ENCODE assay signal across 9 cellular contexts in the genomic region with DNA sequence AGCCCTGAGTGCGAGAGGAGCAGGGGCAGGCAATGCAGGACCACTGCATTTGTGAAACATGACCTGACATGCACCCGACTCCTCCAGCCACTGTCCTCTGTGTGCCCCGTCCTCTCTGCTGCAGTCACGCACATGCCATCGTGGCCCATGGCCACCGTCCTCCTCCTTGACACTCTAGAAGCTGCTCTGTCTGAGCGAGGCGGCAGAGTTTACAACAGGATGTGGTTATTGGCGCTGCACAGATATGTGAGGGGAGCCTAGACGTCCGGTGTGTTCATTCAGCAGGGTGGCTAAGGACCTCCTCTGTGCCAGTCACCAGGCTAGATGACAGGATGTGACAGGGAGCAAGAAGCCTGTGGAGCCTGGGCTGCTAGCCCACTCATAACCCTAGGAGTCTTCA.
DNase-seq lines count a peak whose midpoint lies in the region; ATAC-seq, FAIRE-seq and TF ChIP-seq lines count a peak whose summit lies in the region.
"Had no signal": no experiment of that assay in that cellular context is flagged by ENCODE, and none has a peak within 500 bp of the region (broad histone marks: within the 10 kb centered on the region; RNA-seq: fewer than 3 reads in every experiment).

No MANE protein-coding gene starts in this region.

- peaks cover 3% of the 10 kb centered on the region for H3K36me3 Mint-ChIP-seq in activated naive CD4-positive, alpha-beta T cell treated with anti-CD3 and anti-CD28 coated beads for 36 hours (ENCODE audit: low read depth)
- H3K36me3 Mint-ChIP-seq: brain had no signal

- H3K27me3 ChIP-seq in SJCRH30 (no peaks in the 10 kb centered on the region), pancreas (no peaks in the 10 kb centered on the region), uterus (no peaks in the 10 kb centered on the region)

- TF ChIP-seq POLR2A in uterus (IDR thresholded peaks at IDR 0.05), result no peak

- H3K4me1 ChIP-seq in SJCRH30 (peaks cover 14% of the 10 kb centered on the region), pancreas (no peaks in the 10 kb centered on the region), uterus (no peaks in the 10 kb centered on the region)

- no peak for FAIRE-seq in pancreas (lab: Jason Lieb, UNC)

- H3K27ac ChIP-seq in SJCRH30 (no peak overlapping the region), pancreas (no peak overlapping the region), uterus (no peak overlapping the region)

- DNase-seq in SJCRH30, result peak; percentile 54 to 61
- peak; percentile 94 for DNase-seq in activated naive CD4-positive, alpha-beta T cell treated with anti-CD3 and anti-CD28 coated beads for 36 hours
- DNase-seq in pancreas, result no peak
- no peak for DNase-seq in anterior cingulate cortex (lab: John Stamatoyannopoulos, UW)
- no peak for DNase-seq in uterus
- no peak for DNase-seq in DMS 273 treated with DMSO at 0.1 percent for 48 hours (lab: John Stamatoyannopoulos, UW)

- ATAC-seq in GM18858 (IDR thresholded peaks at IDR 0.05; ENCODE audit: unreplicated experiment) (peak; percentile 99), HG02870 (IDR thresholded peaks at IDR 0.05; ENCODE audit: unreplicated experiment) (peak; percentile 96), pancreas (peak in 3 of 4 donors; percentile 38 to 75 (median 50))

- H3K4me3 ChIP-seq in SJCRH30 (no peak overlapping the region), pancreas (no peak overlapping the region), uterus (no peak overlapping the region)

- H3K4me3 Mint-ChIP-seq in activated naive CD4-positive, alpha-beta T cell treated with anti-CD3 and anti-CD28 coated beads for 36 hours, result peak overlapping the region; percentile 77

- H3K36me3 ChIP-seq in SJCRH30 (no peaks in the 10 kb centered on the region), pancreas (no peaks in the 10 kb centered on the region), uterus (no peaks in the 10 kb centered on the region)

- H3K27ac Mint-ChIP-seq in activated naive CD4-positive, alpha-beta T cell treated with anti-CD3 and anti-CD28 coated beads for 36 hours, result peak overlapping the region; percentile 92

- peaks cover 51% of the 10 kb centered on the region for H3K4me1 Mint-ChIP-seq in activated naive CD4-positive, alpha-beta T cell treated with anti-CD3 and anti-CD28 coated beads for 36 hours (ENCODE audit: low read depth)

- TF ChIP-seq CTCF in pancreas (IDR thresholded peaks at IDR 0.05) (no peak), uterus (IDR thresholded peaks at IDR 0.05) (no peak)

- intact Hi-C loops in activated naive CD4-positive, alpha-beta T cell treated with anti-CD3 and anti-CD28 coated beads for 36 hours (cut with micrococcal nuclease), result loop anchor here (1.0 to 2.0 kb wide), 16 partner anchors 14 to 1350 kb away; a partner anchor contains a TSS
- intact Hi-C loops in pancreas (cut with DNase I) (no loop called here), uterus (cut with DNase I; ENCODE audit: low total_unique reads) (no loop called here)

- no peaks in the 10 kb centered on the region for H3K27me3 Mint-ChIP-seq in activated naive CD4-positive, alpha-beta T cell treated with anti-CD3 and anti-CD28 coated beads for 36 hours (ENCODE audit: low read depth)

- H3K9me3 ChIP-seq in SJCRH30 (replicated peaks), result no peaks in the 10 kb centered on the region; the same call in 1 of the 2 replicates
- no peaks in the 10 kb centered on the region for H3K9me3 ChIP-seq in pancreas
- H3K9me3 ChIP-seq in uterus, result no peaks in the 10 kb centered on the region

- peaks cover 5% of the 10 kb centered on the region for H3K9me3 Mint-ChIP-seq in activated naive CD4-positive, alpha-beta T cell treated with anti-CD3 and anti-CD28 coated beads for 36 hours

- WGBS in pancreas, 2 donors, result 85% methylated on average over 11 of the region's 11 CpGs

- CTCF ChIA-PET in activated naive CD4-positive, alpha-beta T cell treated with anti-CD3 and anti-CD28 coated beads for 36 hours (lab: Charles Lee), result no interaction called here

Comparison
In these comparisons a context has a peak if more than half of its experiments do, and no peak if none do; other contexts are left out.
1. DNase-seq: peak in SJCRH30 (2 of 2) and activated naive CD4-positive, alpha-beta T cell treated with anti-CD3 and anti-CD28 coated beads for 36 hours (single experiment); none in pancreas (0 of 6), anterior cingulate cortex (0 of 58), uterus (0 of 2) and DMS 273 treated with DMSO at 0.1 percent for 48 hours (single experiment).
2. Peak in every context shown above with its lines, with median percentiles within 50 percentile points of each other: ATAC-seq.